ENCODE assay signal across 8 cellular contexts in genomic region chr22:29838599-29838956, GRCh38. TPM values are rescaled to one million over a fixed set of nuclear protein-coding genes. Genes with fewer than 3 reads are reported as not detected.
DNase-seq lines count a peak whose midpoint lies in the region; ATAC-seq and TF ChIP-seq lines count a peak whose summit lies in the region.

No MANE protein-coding gene starts in this region.

- peak overlapping the region; percentile 95 for H3K4me3 ChIP-seq in PC-9
- peak overlapping the region; percentile 73 to 100 (median 96) for H3K4me3 ChIP-seq in fibroblast of lung (replicated peaks in 1 of 4; ENCODE audit: control extremely low read depth in 1 of 4, insufficient read depth in 1 of 4, low read depth in 3 of 4, low read length in 4 of 4)
- peak overlapping the region; percentile 76 to 98 (median 95) for H3K4me3 ChIP-seq in sigmoid colon

- H3K79me2 ChIP-seq in PC-9 (ENCODE audit: low read depth) (peaks cover 27% of the 10 kb centered on the region), fibroblast of lung (ENCODE audit: control insufficient read depth, insufficient read depth, low read length) (peaks cover 14% of the 10 kb centered on the region)

- 24% methylated on average over 5 of the region's 5 CpGs for WGBS in sigmoid colon, 2 donors

- H2AFZ ChIP-seq in PC-9 (peak overlapping the region; percentile 90), fibroblast of lung (ENCODE audit: low read length) (peak overlapping the region; percentile 87)

- peaks cover 28% of the 10 kb centered on the region for H3F3A ChIP-seq in PC-9 (ENCODE audit: insufficient read depth, low read depth)

- no peak for TF ChIP-seq POLR2A in sigmoid colon (IDR thresholded peaks at IDR 0.05)

- no peak overlapping the region for H3K9ac ChIP-seq in fibroblast of lung (ENCODE audit: insufficient read depth, low read length)

- DNase-seq in PC-9 (no peak), fibroblast of lung (ENCODE audit: low read depth in 2 of 2) (no peak), sigmoid colon (no peak), HuH-7.5 (ENCODE audit: low spot score) (no peak), T-helper 9 cell (no peak)

- H4K20me1 ChIP-seq in PC-9 (ENCODE audit: insufficient read depth) (no peaks in the 10 kb centered on the region), fibroblast of lung (ENCODE audit: control insufficient read depth, extremely low read depth, insufficient read depth, low read length) (no peaks in the 10 kb centered on the region)

- peak overlapping the region; percentile 82 for H3K4me2 ChIP-seq in PC-9
- H3K4me2 ChIP-seq in fibroblast of lung (ENCODE audit: extremely low read depth, insufficient read depth, low read length): peak overlapping the region; percentile 55

- H3K27ac ChIP-seq in PC-9 (peak overlapping the region; percentile 67), fibroblast of lung (ENCODE audit: insufficient read depth, low read length) (peak overlapping the region; percentile 86), sigmoid colon (peak overlapping the region; percentile 75 to 86 (median 79))

- no peak for TF ChIP-seq EP300 in sigmoid colon (IDR thresholded peaks at IDR 0.05)

- intact Hi-C loops in PC-9 (cut with micrococcal nuclease; ENCODE audit: unreplicated experiment) (loop anchor here (2.0 to 10.0 kb wide), 2 partner anchors 18 to 46 kb away; partner anchors contain the start of gene MTMR3), sigmoid colon (cut with DNase I) (loop anchor here (2.0 kb wide), 3 partner anchors 44 to 168 kb away; partner anchors contain the start of genes MTMR3, UQCR10 and ZMAT5)

- CTCF ChIA-PET in PC-9 (lab: Charles Lee): interaction anchor here (0.5 kb wide), 1 partner anchor 26 kb away, joined by 3 read pairs; no protein-coding TSS in a partner anchor

- H3K9me2 ChIP-seq in PC-9 (ENCODE audit: insufficient read depth): no peaks in the 10 kb centered on the region

- TF ChIP-seq CTCF in PC-9 (conservative IDR thresholded peaks at IDR 0.05) (no peak), fibroblast of lung (conservative IDR thresholded peaks at IDR 0.05 in 1 of 2, IDR thresholded peaks at IDR 0.05 in 1 of 2; ENCODE audit: low read depth in 1 of 2, low read length in 2 of 2) (no peak), sigmoid colon (IDR thresholded peaks at IDR 0.05) (no peak)

- BruUV-seq in PC-9 (replicated peaks; lab: Mats Ljungman, UMichigan): TSS peak; percentile 68

- H3K4me1 ChIP-seq in PC-9 (replicated peaks; ENCODE audit: insufficient read depth) (peaks cover 38% of the 10 kb centered on the region), fibroblast of lung (ENCODE audit: control insufficient read depth, extremely low read depth, insufficient read depth, low read length) (peaks cover 7% of the 10 kb centered on the region), sigmoid colon (peaks cover 0 to 29% (median 18%) of the 10 kb centered on the region in 4 donors)

- H3K36me3 ChIP-seq in PC-9 (ENCODE audit: low read depth) (no peaks in the 10 kb centered on the region), fibroblast of lung (ENCODE audit: control insufficient read depth, insufficient read depth, low read length) (no peaks in the 10 kb centered on the region), sigmoid colon (peaks cover 0 to 6% (median 0%) of the 10 kb centered on the region in 4 donors)

- no peaks in the 10 kb centered on the region for H3K9me3 ChIP-seq in PC-9 (ENCODE audit: insufficient read depth, low read depth)
- H3K9me3 ChIP-seq in fibroblast of lung (ENCODE audit: control insufficient read depth, insufficient read depth, low read depth, low read length): no peaks in the 10 kb centered on the region
- H3K9me3 ChIP-seq in sigmoid colon: no peaks in the 10 kb centered on the region

- ATAC-seq in GM19395 (IDR thresholded peaks at IDR 0.05; ENCODE audit: unreplicated experiment) (peak; percentile 16), HG02973 (IDR thresholded peaks at IDR 0.05; ENCODE audit: unreplicated experiment) (no peak), HG03039 (IDR thresholded peaks at IDR 0.05; ENCODE audit: unreplicated experiment) (no peak)

- H3K27me3 ChIP-seq in PC-9 (ENCODE audit: insufficient read depth, low read depth): no peaks in the 10 kb centered on the region
- H3K27me3 ChIP-seq in fibroblast of lung (ENCODE audit: control insufficient read depth, insufficient read depth, low read length): no peaks in the 10 kb centered on the region
- H3K27me3 ChIP-seq in sigmoid colon: no peaks in the 10 kb centered on the region

- POLR2A ChIA-PET in PC-9 (lab: Charles Lee; ENCODE audit: unreplicated experiment): no interaction called here

RNA-seq across cellular contexts. Expression of gene ASCC2, which starts 0.5 kb away (rescaled TPM):
- 39.9 and 43.3 TPM in 2 replicates for total RNA-seq in PC-9 (2021)
- 19.8 and 23.8 TPM in 2 replicates for total RNA-seq in fibroblast of lung
- 30.5 and 41.2 TPM in 2 replicates for polyA plus RNA-seq in fibroblast of lung
- 46.2 and 50.9 TPM in 2 replicates for polyA plus RNA-seq in fibroblast of lung (2012)
- polyA minus RNA-seq in fibroblast of lung (ENCODE audit: low replicate concordance): 92.2 and 187 TPM in 2 replicates
- 10 to 100 TPM; 15.0 to 37.7 (median 20.5) TPM for total RNA-seq in sigmoid colon
- 10 to 100 TPM; 47.4 to 51.0 (median 48.0) TPM for polyA plus RNA-seq in sigmoid colon

RNA-seq across cellular contexts. Expression of gene MTMR3, which starts 44.4 kb away (rescaled TPM):
- 28.1 and 31.1 TPM in 2 replicates for total RNA-seq in PC-9 (2021)
- total RNA-seq in fibroblast of lung: 23.4 and 31.2 TPM in 2 replicates
- polyA plus RNA-seq in fibroblast of lung: 15.0 and 18.1 TPM in 2 replicates
- polyA plus RNA-seq in fibroblast of lung (2012): 12.2 and 13.3 TPM in 2 replicates
- 38.7 and 88.7 TPM in 2 replicates for polyA minus RNA-seq in fibroblast of lung (ENCODE audit: low replicate concordance)
- 10 to 100 TPM; 40.7 to 52.3 (median 41.3) TPM for total RNA-seq in sigmoid colon
- polyA plus RNA-seq in sigmoid colon: 10 to 100 TPM in 2 of 3 donors, 1 to 10 TPM in 1; 6.6 to 21.1 (median 10.9) TPM
